ENCODE assay signal across 13 cellular contexts in the genomic region with DNA sequence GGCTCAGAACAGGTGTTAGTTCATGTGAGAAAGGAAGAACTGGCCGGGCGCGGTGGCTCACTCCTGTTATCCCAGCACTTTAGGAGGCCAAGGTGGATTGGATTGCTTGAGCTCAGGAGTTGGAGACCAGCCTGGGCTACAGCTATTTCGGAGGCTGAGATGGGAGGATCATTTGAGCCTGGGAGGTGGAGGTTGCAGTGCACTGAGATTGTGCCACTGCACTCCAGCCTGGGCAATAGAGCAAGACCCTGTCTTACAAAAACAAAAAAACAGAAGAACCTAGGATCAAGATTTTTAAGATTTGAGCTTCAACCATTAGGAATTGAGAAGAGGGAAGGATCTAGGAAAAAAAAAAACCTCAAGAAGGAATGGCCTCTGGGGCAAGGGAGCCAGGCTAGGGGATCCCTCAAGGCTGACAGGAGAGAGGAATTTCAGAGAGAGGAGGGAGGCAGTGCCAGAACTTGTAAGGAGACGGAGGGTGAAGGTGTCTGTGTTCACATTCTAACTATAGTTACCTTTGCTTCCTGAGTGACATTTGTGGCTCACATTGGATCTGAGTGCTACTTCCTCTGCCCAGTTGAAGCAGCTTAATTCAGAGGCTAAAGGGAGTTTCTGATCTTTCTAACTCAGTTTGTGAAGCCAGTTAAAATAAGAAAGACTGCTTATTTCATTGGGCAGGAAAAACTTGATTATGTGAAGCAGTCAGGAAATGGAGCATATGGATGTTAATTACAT. TPM values are rescaled to one million over a fixed set of nuclear protein-coding genes. Genes with fewer than 3 reads are reported as not detected.
DNase-seq lines count a peak whose midpoint lies in the region; ATAC-seq and TF ChIP-seq lines count a peak whose summit lies in the region.
"Had no signal": no experiment of that assay in that cellular context is flagged by ENCODE, and none has a peak within 500 bp of the region (broad histone marks: within the 10 kb centered on the region; RNA-seq: fewer than 3 reads in every experiment).

No MANE protein-coding gene starts in this region.

- CTCF ChIA-PET in MCF 10A (lab: Yijun Ruan, JAX), result interaction anchor here (0.6 to 1.2 kb wide), 7 partner anchors 10 to 1233 kb away, joined by 3 to 4 read pairs (median 4); no protein-coding TSS in a partner anchor
- CTCF ChIA-PET in mammary epithelial cell (lab: Charles Lee; ENCODE audit: low non-redundant PET), result no interaction called here

- no peak for DNase-seq in MCF 10A (ENCODE audit: unreplicated experiment)
- no peak for DNase-seq in mammary epithelial cell
- no peak for DNase-seq in Peyer's patch
- DNase-seq in endothelial cell (ENCODE audit: low spot score), result no peak
- no peak for DNase-seq in stimulated activated naive B cell treated with anti-CD40 and anti-IgM and Interleukin-4, amounts not matched to agents 10 μg/mL and 1 μg/mL and 100 μg/mL, for 72 hours
- no peak for DNase-seq in NCI-H2171 (lab: John Stamatoyannopoulos, UW)
- no peak for DNase-seq in MG63
- DNase-seq: gastrocnemius medialis, NCI-H1092, posterior cingulate gyrus, upper lobe of right lung had no signal

- no peaks in the 10 kb centered on the region for H3K9me3 Mint-ChIP-seq in MCF 10A (ENCODE audit: unreplicated experiment)
- no peaks in the 10 kb centered on the region for H3K9me3 Mint-ChIP-seq in endothelial cell (ENCODE audit: unreplicated experiment)
- H3K9me3 Mint-ChIP-seq in stimulated activated naive B cell treated with anti-CD40 and anti-IgM and Interleukin-4, amounts not matched to agents 10 μg/mL and 1 μg/mL and 100 μg/mL, for 72 hours, result no peaks in the 10 kb centered on the region

- H3K9me3 ChIP-seq in mammary epithelial cell (replicated peaks; ENCODE audit: insufficient read depth, low read length) (no peaks in the 10 kb centered on the region), Peyer's patch (no peaks in the 10 kb centered on the region), MG63 (no peaks in the 10 kb centered on the region; the same call in 1 of the 2 replicates)
- H3K9me3 ChIP-seq: ascending aorta, gastrocnemius medialis, upper lobe of right lung had no signal

- H3K36me3 Mint-ChIP-seq in MCF 10A (ENCODE audit: insufficient read depth, unreplicated experiment) (peaks cover 13% of the 10 kb centered on the region), endothelial cell (ENCODE audit: low read depth, unreplicated experiment) (peaks cover 18% of the 10 kb centered on the region)
- H3K36me3 Mint-ChIP-seq in stimulated activated naive B cell treated with anti-CD40 and anti-IgM and Interleukin-4, amounts not matched to agents 10 μg/mL and 1 μg/mL and 100 μg/mL, for 72 hours, result peaks cover 33 to 46% of the 10 kb centered on the region in 2 donors

- no peak overlapping the region for H3K4me3 Mint-ChIP-seq in MCF 10A (ENCODE audit: unreplicated experiment)
- no peak overlapping the region for H3K4me3 Mint-ChIP-seq in endothelial cell (ENCODE audit: unreplicated experiment)
- H3K4me3 Mint-ChIP-seq in stimulated activated naive B cell treated with anti-CD40 and anti-IgM and Interleukin-4, amounts not matched to agents 10 μg/mL and 1 μg/mL and 100 μg/mL, for 72 hours, result peak overlapping the region in 1 of 2 donors; percentile 33

- no peak overlapping the region for H2AFZ ChIP-seq in mammary epithelial cell (ENCODE audit: low read depth, low read length)

- no peak for TF ChIP-seq POLR2A in Peyer's patch (IDR thresholded peaks at IDR 0.05)

- H3K4me3 ChIP-seq in mammary epithelial cell (replicated peaks in 1 of 3; ENCODE audit: insufficient read depth in 1 of 3, low read depth in 2 of 3, low read length in 3 of 3) (no peak overlapping the region), Peyer's patch (no peak overlapping the region), MG63 (no peak overlapping the region)
- H3K4me3 ChIP-seq: ascending aorta, gastrocnemius medialis, upper lobe of right lung had no signal

- dilution Hi-C loops in mammary epithelial cell (cut with HindIII; ENCODE audit: low sequenced_read_pairs), result no loop called here

- whole genome bisulfite sequencing in mammary epithelial cell (ENCODE audit: low coverage, missing lambda C conversion rate), result 96% methylated on average over 5 of the region's 5 CpGs

- POLR2A ChIA-PET in MCF 10A (lab: Yijun Ruan, JAX), result interaction anchor here (0.7 to 2.0 kb wide), 3 partner anchors 25 to 275 kb away, joined by 3 to 6 read pairs (median 3); a partner anchor contains a TSS

- no peaks in the 10 kb centered on the region for H3K27me3 Mint-ChIP-seq in MCF 10A (ENCODE audit: insufficient read depth, unreplicated experiment)
- H3K27me3 Mint-ChIP-seq in endothelial cell (ENCODE audit: unreplicated experiment), result peaks cover 2% of the 10 kb centered on the region
- H3K27me3 Mint-ChIP-seq in stimulated activated naive B cell treated with anti-CD40 and anti-IgM and Interleukin-4, amounts not matched to agents 10 μg/mL and 1 μg/mL and 100 μg/mL, for 72 hours, result no peaks in the 10 kb centered on the region

- H3K36me3 ChIP-seq in mammary epithelial cell (ENCODE audit: insufficient read depth, low read length) (no peaks in the 10 kb centered on the region), Peyer's patch (no peaks in the 10 kb centered on the region), MG63 (peaks cover 19% of the 10 kb centered on the region)
- H3K36me3 ChIP-seq: gastrocnemius medialis had no signal

- peak; percentile 51 to 71 for ATAC-seq in stimulated activated naive B cell treated with anti-CD40 and anti-IgM and Interleukin-4, amounts not matched to agents 10 μg/mL and 1 μg/mL and 100 μg/mL, for 72 hours (replicated peaks)
- ATAC-seq in HG03045 (IDR thresholded peaks at IDR 0.05; ENCODE audit: unreplicated experiment), result no peak
- ATAC-seq: gastrocnemius medialis, upper lobe of right lung had no signal

- H3K4me2 ChIP-seq in mammary epithelial cell (ENCODE audit: insufficient read depth, low read depth, low read length), result no peak overlapping the region

- H3K27me3 ChIP-seq in mammary epithelial cell (ENCODE audit: insufficient read depth, low read length) (no peaks in the 10 kb centered on the region), Peyer's patch (no peaks in the 10 kb centered on the region), MG63 (no peaks in the 10 kb centered on the region)
- H3K27me3 ChIP-seq: ascending aorta, gastrocnemius medialis, upper lobe of right lung had no signal

- peaks cover 96% of the 10 kb centered on the region for H3K79me2 ChIP-seq in mammary epithelial cell (ENCODE audit: insufficient read depth, low read length)

- intact Hi-C loops in MCF 10A (cut with micrococcal nuclease) (no loop called here), mammary epithelial cell (cut with micrococcal nuclease) (no loop called here)

- TF ChIP-seq CTCF in MCF 10A (IDR thresholded peaks at IDR 0.05; ENCODE audit: unreplicated experiment), result no peak
- TF ChIP-seq CTCF in mammary epithelial cell (conservative IDR thresholded peaks at IDR 0.05 in 1 of 2, IDR thresholded peaks at IDR 0.05 in 1 of 2; ENCODE audit: extremely low read depth in 1 of 2, insufficient read depth in 1 of 2, low read depth in 1 of 2, low read length in 2 of 2), result no peak
- TF ChIP-seq CTCF in Peyer's patch (IDR thresholded peaks at IDR 0.05), result no peak
- TF ChIP-seq CTCF in endothelial cell (IDR thresholded peaks at IDR 0.05; ENCODE audit: unreplicated experiment), result no peak

- in situ Hi-C loops in mammary epithelial cell (cut with MboI; ENCODE audit: low sequenced_read_pairs in 2 of 2), result no loop called here

- H4K20me1 ChIP-seq in mammary epithelial cell (ENCODE audit: insufficient read depth, low read length), result peaks cover 2% of the 10 kb centered on the region

- H3K27ac ChIP-seq in mammary epithelial cell (ENCODE audit: insufficient read depth, low read depth, low read length) (no peak overlapping the region), Peyer's patch (peak overlapping the region in 3 of 4 donors; percentile 2 to 82 (median 69))
- H3K27ac ChIP-seq: ascending aorta, upper lobe of right lung had no signal

- BruUV-seq in MCF 10A (replicated peaks; lab: Mats Ljungman, UMichigan) (no TSS peak), mammary epithelial cell (replicated peaks; lab: Mats Ljungman, UMichigan) (no TSS peak)

- H3K4me1 Mint-ChIP-seq in MCF 10A (ENCODE audit: insufficient read depth, unreplicated experiment), result peaks cover 41% of the 10 kb centered on the region
- H3K4me1 Mint-ChIP-seq in endothelial cell (ENCODE audit: unreplicated experiment), result peaks cover 77% of the 10 kb centered on the region
- H3K4me1 Mint-ChIP-seq in stimulated activated naive B cell treated with anti-CD40 and anti-IgM and Interleukin-4, amounts not matched to agents 10 μg/mL and 1 μg/mL and 100 μg/mL, for 72 hours, result peaks cover 65 to 91% of the 10 kb centered on the region in 2 donors

- H3K9ac ChIP-seq in mammary epithelial cell (ENCODE audit: insufficient read depth, low read length), result no peak overlapping the region

- H3K4me1 ChIP-seq in mammary epithelial cell (ENCODE audit: insufficient read depth, low read length) (peaks cover 27% of the 10 kb centered on the region), Peyer's patch (peaks cover 0 to 92% (median 17%) of the 10 kb centered on the region in 4 donors)

- H3K27ac Mint-ChIP-seq in MCF 10A (ENCODE audit: low read depth, unreplicated experiment) (peak overlapping the region; percentile 1), endothelial cell (ENCODE audit: unreplicated experiment) (peak overlapping the region; percentile 72)
- peak overlapping the region; percentile 83 for H3K27ac Mint-ChIP-seq in stimulated activated naive B cell treated with anti-CD40 and anti-IgM and Interleukin-4, amounts not matched to agents 10 μg/mL and 1 μg/mL and 100 μg/mL, for 72 hours

RNA-seq across cellular contexts. Expression of a gene that starts 26.1 kb away (rescaled TPM):
- 77.6 and 95.2 TPM in 2 replicates for total RNA-seq in MCF 10A (2022)
- total RNA-seq in mammary epithelial cell, result 10 to 100 TPM; 24.2 to 72.4 TPM
- polyA plus RNA-seq in mammary epithelial cell, result 37.7 TPM
- 31.3 TPM for polyA minus RNA-seq in mammary epithelial cell
- 100 to 1,000 TPM in 3 of 4 donors, 10 to 100 TPM in 1; 80.0 to 137 (median 111) TPM for total RNA-seq in Peyer's patch
- 117 TPM for total RNA-seq in endothelial cell (ENCODE audit: unreplicated experiment)
- total RNA-seq in MG63 (2014; rRNA removed; shearing (Covaris generic); ENCODE audit: low replicate concordance), result 73.9 and 82.3 TPM in 2 replicates

Comparison
In these comparisons a context has a peak if more than half of its experiments do, and no peak if none do; other contexts are left out.
1. H3K27ac Mint-ChIP-seq: peak in every context shown above with its lines; median percentile 83 in stimulated activated naive B cell treated with anti-CD40 and anti-IgM and Interleukin-4, amounts not matched to agents 10 μg/mL and 1 μg/mL and 100 μg/mL, for 72 hours; 72 in endothelial cell; 1 in MCF 10A.